Comparison of ENCODE assay signal across 1 cellular context in genomic region chr20:64052987-64053840, GRCh38.
TF ChIP-seq lines count a peak whose summit lies in the region.

No MANE protein-coding gene starts in this region.

TF ChIP-seq in HepG2, 621 proteins besides CTCF, POLR2A, EP300 and RAD21 (continued from another document and continues in another):
- TF ChIP-seq RNF219 (CRISPR knock-in tag; IDR thresholded peaks at IDR 0.05): no peak
- peak; percentile 90 for TF ChIP-seq MTERF4 (CRISPR knock-in tag; IDR thresholded peaks at IDR 0.05)
- TF ChIP-seq NBN (conservative IDR thresholded peaks at IDR 0.05): no peak
- no peak for TF ChIP-seq PRPF4 (IDR thresholded peaks at IDR 0.05; ENCODE audit: low read depth, low read length, poor library complexity, severe bottlenecking)
- no peak; the same call in 1 of the 2 replicates for TF ChIP-seq ZSCAN29 (CRISPR knock-in tag; conservative IDR thresholded peaks at IDR 0.05)
- no peak for TF ChIP-seq ADNP (CRISPR knock-in tag; IDR thresholded peaks at IDR 0.05)
- TF ChIP-seq HMGXB3 (CRISPR knock-in tag; IDR thresholded peaks at IDR 0.05; ENCODE audit: borderline replicate concordance): no peak
- TF ChIP-seq ZBTB3 (CRISPR knock-in tag; IDR thresholded peaks at IDR 0.05; ENCODE audit: borderline replicate concordance, low read depth): peak; percentile 58; the same call in 1 of the 2 replicates
- TF ChIP-seq PHF20 (CRISPR knock-in tag; IDR thresholded peaks at IDR 0.05): no peak
- 0 out of 2 replicates have a peak, but pooled peaks have one; percentile 55 for TF ChIP-seq ZNF274 (CRISPR knock-in tag; IDR thresholded peaks at IDR 0.05)
- no peak for TF ChIP-seq ATF6 (CRISPR knock-in tag; conservative IDR thresholded peaks at IDR 0.05)
- TF ChIP-seq KLF15 (CRISPR knock-in tag; IDR thresholded peaks at IDR 0.05; ENCODE audit: borderline replicate concordance): no peak
- TF ChIP-seq ZNF607 (CRISPR knock-in tag; IDR thresholded peaks at IDR 0.05; ENCODE audit: borderline replicate concordance): no peak
- peak; percentile 43; the same call in 1 of the 2 replicates for TF ChIP-seq ARID5B (CRISPR knock-in tag; IDR thresholded peaks at IDR 0.05)
- peak; percentile 77; the same call in 1 of the 2 replicates for TF ChIP-seq TARDBP (CRISPR knock-in tag; IDR thresholded peaks at IDR 0.05)
- TF ChIP-seq POLR2AphosphoS5 (IDR thresholded peaks at IDR 0.05; ENCODE audit: low read depth, low read length): peak; percentile 54; the same call in 1 of the 2 replicates
- TF ChIP-seq ZNF142 (CRISPR knock-in tag; IDR thresholded peaks at IDR 0.05): no peak; the same call in 1 of the 2 replicates
- TF ChIP-seq HCFC1 (IDR thresholded peaks at IDR 0.05; ENCODE audit: low read depth, low read length): no peak
- peak; percentile 92; the same call in 1 of the 2 replicates for TF ChIP-seq ZNF343 (CRISPR knock-in tag; IDR thresholded peaks at IDR 0.05)
- no peak; the same call in 1 of the 2 replicates for TF ChIP-seq KDM5B (CRISPR knock-in tag; IDR thresholded peaks at IDR 0.05; ENCODE audit: borderline replicate concordance)
- peak; percentile 77; the same call in 1 of the 2 replicates for TF ChIP-seq SMAD1 (CRISPR knock-in tag; IDR thresholded peaks at IDR 0.05; ENCODE audit: borderline replicate concordance, low read depth)
- TF ChIP-seq ZNF512 (CRISPR knock-in tag; IDR thresholded peaks at IDR 0.05): peak; percentile 15; the same call in 1 of the 2 replicates
- peak; percentile 22 for TF ChIP-seq ZBTB21 (CRISPR knock-in tag; IDR thresholded peaks at IDR 0.05)
- TF ChIP-seq ZBTB38 (CRISPR knock-in tag; IDR thresholded peaks at IDR 0.05): peak; percentile 67
- no peak for TF ChIP-seq ZSCAN25 (CRISPR knock-in tag; IDR thresholded peaks at IDR 0.05)
- TF ChIP-seq AKAP8 (CRISPR knock-in tag; IDR thresholded peaks at IDR 0.05): peak; percentile 63; the same call in 1 of the 2 replicates
- TF ChIP-seq PTBP1 (IDR thresholded peaks at IDR 0.05; ENCODE audit: low read depth, low read length, poor library complexity, severe bottlenecking): peak; percentile 6
- TF ChIP-seq CENPX (CRISPR knock-in tag; IDR thresholded peaks at IDR 0.05): no peak
- peak; percentile 53; the same call in 1 of the 2 replicates for TF ChIP-seq TCF7 (IDR thresholded peaks at IDR 0.05; ENCODE audit: low read depth)
- peak; percentile 73; the same call in 1 of the 2 replicates for TF ChIP-seq ZNF772 (CRISPR knock-in tag; IDR thresholded peaks at IDR 0.05)
- no peak; the same call in 1 of the 2 replicates for TF ChIP-seq SAFB2 (CRISPR knock-in tag; IDR thresholded peaks at IDR 0.05; ENCODE audit: borderline replicate concordance, low read depth)
- TF ChIP-seq ZNF619 (CRISPR knock-in tag; IDR thresholded peaks at IDR 0.05): no peak; the same call in 1 of the 2 replicates
- no peak for TF ChIP-seq NFKBIZ (CRISPR knock-in tag; IDR thresholded peaks at IDR 0.05)
- no peak for TF ChIP-seq ATRX (CRISPR knock-in tag; IDR thresholded peaks at IDR 0.05; ENCODE audit: borderline replicate concordance)
